ENCODE assay signal across 9 cellular contexts in genomic region chr18:25146113-25146512, GRCh38.
"Had no signal": no experiment of that assay in that cellular context is flagged by ENCODE, and none has a peak within 500 bp of the region (broad histone marks: within the 10 kb centered on the region; RNA-seq: fewer than 3 reads in every experiment).

No MANE protein-coding gene starts in this region.

- H3K27ac Mint-ChIP-seq: GM23338, H9 had no signal

- H3K4me3 ChIP-seq: GM23338 had no signal

- DNase-seq: H9, HCEC 1CT, Karpas-422, KBM-7 had no signal

- H3K9ac ChIP-seq: KMS-11 had no signal

- ATAC-seq: GM23338 had no signal

- H3K9me3 Mint-ChIP-seq: GM23338, H9 had no signal

- H3K4me3 Mint-ChIP-seq: GM23338, H9 had no signal

- H3K4me2 ChIP-seq: GM23338, KMS-11 had no signal

- H3K27ac ChIP-seq: KMS-11 had no signal

- FAIRE-seq: H1, H54, HTR-8/SVneo had no signal

- H2AFZ ChIP-seq: GM23338 had no signal
